8 cellular contexts compared by ENCODE assay signal in genomic region chr3:111073186-111073585, GRCh38. TPM values are rescaled to one million over a fixed set of nuclear protein-coding genes. Genes with fewer than 3 reads are reported as not detected.
DNase-seq lines count a peak whose midpoint lies in the region; ATAC-seq and TF ChIP-seq lines count a peak whose summit lies in the region.

No MANE protein-coding gene starts in this region.

- no peaks in the 10 kb centered on the region for H3K36me3 Mint-ChIP-seq in activated naive CD4-positive, alpha-beta T cell treated with anti-CD3 and anti-CD28 coated beads, Interleukin-2, amount 50 U/mL, for 24 hours

- no peak for ATAC-seq in upper lobe of right lung

- H3K27me3 ChIP-seq in upper lobe of right lung = no peaks in the 10 kb centered on the region

- TF ChIP-seq POLR2A in lower leg skin (IDR thresholded peaks at IDR 0.05) = no peak

- peak overlapping the region; percentile 96 for H3K4me3 ChIP-seq in astrocyte of the spinal cord (ENCODE audit: low read depth, low read length)
- peak overlapping the region; percentile 82 for H3K4me3 ChIP-seq in upper lobe of right lung
- H3K4me3 ChIP-seq in lower leg skin (ENCODE audit: low read depth, poor library complexity, severe bottlenecking) = no peak overlapping the region

- intact Hi-C loops in upper lobe of right lung (cut with DNase I) (no loop called here), lower leg skin (cut with DNase I; ENCODE audit: low total_unique reads) (no loop called here)

- WGBS in lower leg skin, 2 donors = 59 to 66% methylated on average over 5 of the region's 5 CpGs

- no peaks in the 10 kb centered on the region for H3K9me3 Mint-ChIP-seq in activated naive CD4-positive, alpha-beta T cell treated with anti-CD3 and anti-CD28 coated beads, Interleukin-2, amount 50 U/mL, for 24 hours

- no peak for DNase-seq in activated naive CD4-positive, alpha-beta T cell treated with Interleukin-2 at 50 U/mL for 16 hours
- DNase-seq in astrocyte of the spinal cord (ENCODE audit: low read depth, low spot score) (peak; percentile 60), lung microvascular endothelial cell (ENCODE audit: low read depth in 2 of 2) (peak; percentile 34 to 35), upper lobe of right lung (no peak), lower leg skin (ENCODE audit: low spot score in 2 of 2) (no peak), epidermal melanocyte (ENCODE audit: insufficient read length, low spot score) (no peak)
- no peak for DNase-seq in effector CD4-positive, alpha-beta T cell

- H3K27ac Mint-ChIP-seq in activated naive CD4-positive, alpha-beta T cell treated with anti-CD3 and anti-CD28 coated beads, Interleukin-2, amount 50 U/mL, for 24 hours = peak overlapping the region; percentile 18

- H3K9me3 ChIP-seq in upper lobe of right lung = no peaks in the 10 kb centered on the region

- H3K4me1 Mint-ChIP-seq in activated naive CD4-positive, alpha-beta T cell treated with anti-CD3 and anti-CD28 coated beads, Interleukin-2, amount 50 U/mL, for 24 hours = peaks cover 28% of the 10 kb centered on the region

- peak overlapping the region; percentile 90 for H3K4me3 Mint-ChIP-seq in activated naive CD4-positive, alpha-beta T cell treated with anti-CD3 and anti-CD28 coated beads, Interleukin-2, amount 50 U/mL, for 24 hours

- peaks cover 8% of the 10 kb centered on the region for H3K4me1 ChIP-seq in upper lobe of right lung

- TF ChIP-seq CTCF in astrocyte of the spinal cord (IDR thresholded peaks at IDR 0.05; ENCODE audit: low read depth, low read length) = no peak
- TF ChIP-seq CTCF in upper lobe of right lung (IDR thresholded peaks at IDR 0.05) = no peak
- no peak for TF ChIP-seq CTCF in lower leg skin (IDR thresholded peaks at IDR 0.05)

- H3K27me3 Mint-ChIP-seq in activated naive CD4-positive, alpha-beta T cell treated with anti-CD3 and anti-CD28 coated beads, Interleukin-2, amount 50 U/mL, for 24 hours = peaks cover 33% of the 10 kb centered on the region

- H3K36me3 ChIP-seq in upper lobe of right lung = no peaks in the 10 kb centered on the region

- no peak overlapping the region for H3K27ac ChIP-seq in upper lobe of right lung

- in situ Hi-C loops in astrocyte of the spinal cord (cut with HindIII; ENCODE audit: low sequenced_read_pairs) = no loop called here

RNA-seq across cellular contexts. Expression of gene NECTIN3, which starts 1.6 kb away (rescaled TPM):
- total RNA-seq in lung microvascular endothelial cell (33.3 and 44.8 TPM in 2 replicates), upper lobe of right lung (25.2 TPM), lower leg skin (1 to 10 TPM; 4.4 to 7.1 (median 5.8) TPM)

Comparison
In these comparisons a context has a peak if more than half of its experiments do, and no peak if none do; other contexts are left out.
1. DNase-seq: peak in astrocyte of the spinal cord (single experiment) and lung microvascular endothelial cell (2 of 2); none in activated naive CD4-positive, alpha-beta T cell treated with Interleukin-2 at 50 U/mL for 16 hours (single experiment), upper lobe of right lung (single experiment), effector CD4-positive, alpha-beta T cell (single experiment), lower leg skin (0 of 2) and epidermal melanocyte (single experiment).